ENCODE assay signal across 1 cellular context in genomic region chr2:203059567-203059966, GRCh38.
TF ChIP-seq lines count a peak whose summit lies in the region.

No MANE protein-coding gene starts in this region.

TF ChIP-seq in HepG2, 621 proteins besides CTCF, POLR2A, EP300 and RAD21:
- TF ChIP-seq FOXO4 (CRISPR knock-in tag; conservative IDR thresholded peaks at IDR 0.05) (0 out of 2 replicates have a peak, but pooled peaks have one; percentile 23), ZNF253 (CRISPR knock-in tag; IDR thresholded peaks at IDR 0.05; ENCODE audit: borderline replicate concordance) (no peak), ETV6 (CRISPR knock-in tag; conservative IDR thresholded peaks at IDR 0.05) (no peak)
